Comparison of ENCODE assay signal across 27 cellular contexts in the genomic region with DNA sequence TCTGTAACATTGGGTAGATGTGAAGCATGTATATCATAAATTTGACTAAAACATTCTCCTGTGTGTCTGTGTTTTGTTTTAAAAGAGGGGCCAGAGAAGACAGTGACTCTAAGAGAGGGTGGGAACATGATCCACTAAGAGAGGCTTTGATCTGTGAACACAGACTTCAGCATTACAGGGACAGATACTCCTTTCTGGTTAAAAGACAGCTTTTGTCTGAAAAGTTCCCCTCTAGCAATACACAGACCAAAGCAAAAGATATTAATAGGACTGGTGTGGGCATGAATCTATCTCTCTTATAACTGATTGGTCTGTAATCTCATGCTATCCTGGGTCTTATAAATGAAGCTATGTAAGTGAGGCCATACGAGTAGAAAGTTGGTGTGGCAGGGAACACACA.
DNase-seq lines count a peak whose midpoint lies in the region; ATAC-seq, FAIRE-seq and TF ChIP-seq lines count a peak whose summit lies in the region.
"Had no signal": no experiment of that assay in that cellular context is flagged by ENCODE, and none has a peak within 500 bp of the region (broad histone marks: within the 10 kb centered on the region; RNA-seq: fewer than 3 reads in every experiment).

No MANE protein-coding gene starts in this region.

- H3K4me1 ChIP-seq in osteoblast (ENCODE audit: insufficient read depth, low read length) (no peaks in the 10 kb centered on the region), Caco-2 (0 out of 2 replicates have a peak, but pooled peaks cover 3% of the 10 kb centered on the region)
- H3K4me1 ChIP-seq: A549 had no signal

- POLR2A ChIA-PET in Caco-2 (lab: Charles Lee): no interaction called here

- in situ Hi-C loops in SK-MEL-5 (cut with HindIII; ENCODE audit: low pct_unique_long_range_greater_than_20kb, low sequenced_read_pairs): no loop called here

- peak overlapping the region; percentile 46 for H2AFZ ChIP-seq in osteoblast (ENCODE audit: low read length)

- no peaks in the 10 kb centered on the region for H3K79me2 ChIP-seq in osteoblast (ENCODE audit: insufficient read depth, low read length)

- no peaks in the 10 kb centered on the region for H3K9me3 ChIP-seq in osteoblast (ENCODE audit: low read depth, low read length)
- no peaks in the 10 kb centered on the region for H3K9me3 ChIP-seq in Caco-2
- H3K9me3 ChIP-seq: A549; BLaER1 treated with 17β-estradiol and CSF1 and Interleukin-3, amounts not matched to agents 10 nM and 100 nM had no signal

- peaks cover 7% of the 10 kb centered on the region for H3K4me1 Mint-ChIP-seq in Caco-2 (ENCODE audit: low read depth, unreplicated experiment)

- CTCF ChIA-PET in Caco-2 (lab: Charles Lee): no interaction called here

- no peaks in the 10 kb centered on the region for H3K36me3 ChIP-seq in osteoblast (ENCODE audit: insufficient read depth, low read length)
- no peaks in the 10 kb centered on the region for H3K36me3 ChIP-seq in Caco-2 (ENCODE audit: control insufficient read depth, insufficient read depth, low read length)
- H3K36me3 ChIP-seq: BLaER1 treated with 17β-estradiol and CSF1 and Interleukin-3, amounts not matched to agents 10 nM and 100 nM had no signal

- TF ChIP-seq CTCF in osteoblast (IDR thresholded peaks at IDR 0.05; ENCODE audit: extremely low read depth, low read depth, low read length) (no peak), D721Med (IDR thresholded peaks at IDR 0.05; ENCODE audit: insufficient read depth, missing control alignments) (no peak), Caco-2 (IDR thresholded peaks at IDR 0.05; ENCODE audit: insufficient read depth in 1 of 2, low read depth in 1 of 2, low read length in 1 of 2, severe bottlenecking in 1 of 2, unreplicated experiment in 1 of 2) (no peak)

- H3K27me3 ChIP-seq in osteoblast (ENCODE audit: insufficient read depth, low read length): no peaks in the 10 kb centered on the region
- H3K27me3 ChIP-seq in Caco-2 (replicated peaks; ENCODE audit: control insufficient read depth, insufficient read depth, low read length): no peaks in the 10 kb centered on the region
- H3K27me3 ChIP-seq: BLaER1 treated with 17β-estradiol and CSF1 and Interleukin-3, amounts not matched to agents 10 nM and 100 nM had no signal

- no peaks in the 10 kb centered on the region for H3K27me3 Mint-ChIP-seq in Caco-2 (ENCODE audit: insufficient read depth, unreplicated experiment)

- FAIRE-seq in D721Med (lab: Jason Lieb, UNC): no peak
- FAIRE-seq: A549, GM12892, GM19239, H54, HTR-8/SVneo, K562, RCC 7860 had no signal

- H3K4me3 Mint-ChIP-seq in Caco-2 (ENCODE audit: unreplicated experiment): no peak overlapping the region
- H3K4me3 Mint-ChIP-seq: CD4-positive, alpha-beta T cell had no signal

- H3K4me2 ChIP-seq in osteoblast (ENCODE audit: insufficient read depth, low read length): no peak overlapping the region
- H3K4me2 ChIP-seq: A549 had no signal

- no peaks in the 10 kb centered on the region for H3K9me3 Mint-ChIP-seq in Caco-2 (ENCODE audit: unreplicated experiment)
- H3K9me3 Mint-ChIP-seq: CD4-positive, alpha-beta T cell had no signal

- no peak overlapping the region for H3K27ac Mint-ChIP-seq in Caco-2 (ENCODE audit: unreplicated experiment)
- H3K27ac Mint-ChIP-seq: CD4-positive, alpha-beta T cell had no signal

- BruUV-seq in Caco-2 (replicated peaks; lab: Mats Ljungman, UMichigan): no TSS peak

- ATAC-seq in GM18909 (IDR thresholded peaks at IDR 0.05; ENCODE audit: poor library complexity, unreplicated experiment): no peak
- ATAC-seq: A549, K562 had no signal

- H3K4me3 ChIP-seq in osteoblast (ENCODE audit: insufficient read depth, low read length) (no peak overlapping the region), Caco-2 (ENCODE audit: low read depth, low read length) (no peak overlapping the region)
- H3K4me3 ChIP-seq: A549; BLaER1 treated with 17β-estradiol and CSF1 and Interleukin-3, amounts not matched to agents 10 nM and 100 nM; K562 had no signal

- no peaks in the 10 kb centered on the region for H4K20me1 ChIP-seq in osteoblast (ENCODE audit: insufficient read depth, low read length)
- H4K20me1 ChIP-seq: BLaER1 treated with 17β-estradiol and CSF1 and Interleukin-3, amounts not matched to agents 10 nM and 100 nM had no signal

- intact Hi-C loops in Caco-2 (cut with micrococcal nuclease; ENCODE audit: unreplicated experiment): no loop called here

- H3K27ac ChIP-seq in osteoblast (ENCODE audit: low read depth, low read length): no peak overlapping the region
- H3K27ac ChIP-seq: A549; BLaER1 treated with 17β-estradiol and CSF1 and Interleukin-3, amounts not matched to agents 10 nM and 100 nM had no signal

- no peaks in the 10 kb centered on the region for H3K36me3 Mint-ChIP-seq in Caco-2 (ENCODE audit: insufficient read depth, unreplicated experiment)

- peak; percentile 97 for DNase-seq in SK-MEL-5 (ENCODE audit: low read depth, low spot score)
- peak; percentile 61 for DNase-seq in left kidney (ENCODE audit: low read depth, low spot score)
- DNase-seq in osteoblast (ENCODE audit: insufficient read length, low spot score, missing footprints): no peak
- DNase-seq in D721Med (ENCODE audit: insufficient read length, low spot score): no peak
- no peak for DNase-seq in Caco-2
- no peak for DNase-seq in activated naive CD4-positive, alpha-beta T cell treated with Interleukin-2 at 50 U/mL for 16 hours
- DNase-seq: AML-193; CD4-positive, alpha-beta T cell; COR-L47; DMS 273 treated with DMSO at 0.1 percent for 48 hours; DMS79; Kasumi-1; NCI-H1092 treated with DMSO at 0.1 percent for 48 hours; NCI-H1436 treated with DMSO at 0.1 percent for 48 hours; NCI-H187 treated with DMSO at 0.1 percent for 48 hours; NCI-H446; NCI-H524 treated with DMSO at 0.1 percent for 48 hours; NCI-H774 had no signal

Comparison
In these comparisons a context has a peak if more than half of its experiments do, and no peak if none do; other contexts are left out.
1. DNase-seq: peak in SK-MEL-5 (single experiment) and left kidney (single experiment); none in osteoblast (single experiment), D721Med (single experiment), Caco-2 (0 of 2) and activated naive CD4-positive, alpha-beta T cell treated with Interleukin-2 at 50 U/mL for 16 hours (single experiment).